Comparison of ENCODE assay signal across 14 cellular contexts in genomic region chr4:108877821-108878220, GRCh38.
"Had no signal": no experiment of that assay in that cellular context is flagged by ENCODE, and none has a peak within 500 bp of the region (broad histone marks: within the 10 kb centered on the region; RNA-seq: fewer than 3 reads in every experiment).

No MANE protein-coding gene starts in this region.

- DNase-seq: activated CD4-positive, alpha-beta T cell treated with anti-CD3 and anti-CD28 coated beads, Interleukin-2, amount 10 ng/mL, durations not matched to agents 24 days and 14 days; activated CD4-positive, CD25-positive, alpha-beta regulatory T cell; activated CD8-positive, alpha-beta memory T cell treated with anti-CD3 and anti-CD28 coated beads, Interleukin-2, amount 50 U/mL, for 48 hours; activated CD8-positive, alpha-beta T cell treated with anti-CD3 and anti-CD28 coated beads, Interleukin-2, amount 10 ng/mL, durations not matched to agents 7 days and 5 days; activated gamma-delta T cell treated with Interleukin-2 at 50 U/mL for 16 hours; amniotic stem cell; esophagus squamous epithelium; glutamatergic neuron; hypothalamus; mesenchymal stem cell; natural killer cell; thyroid gland; uterus had no signal

- H3K4me3 ChIP-seq: esophagus squamous epithelium, thyroid gland, uterus had no signal

- H3K36me3 ChIP-seq: esophagus squamous epithelium, neutrophil, thyroid gland, uterus had no signal

- H3K27me3 ChIP-seq: esophagus squamous epithelium, neutrophil, thyroid gland, uterus had no signal

- H3K4me1 ChIP-seq: esophagus squamous epithelium, thyroid gland, uterus had no signal

- H3K27ac ChIP-seq: esophagus squamous epithelium, neutrophil, thyroid gland, uterus had no signal

- H3K9me3 ChIP-seq: esophagus squamous epithelium, neutrophil, thyroid gland, uterus had no signal

- ATAC-seq: activated CD8-positive, alpha-beta T cell treated with anti-CD3 and anti-CD28 coated beads, Interleukin-2, amount 10 ng/mL, durations not matched to agents 7 days and 5 days; natural killer cell had no signal
